In the genomic region with DNA sequence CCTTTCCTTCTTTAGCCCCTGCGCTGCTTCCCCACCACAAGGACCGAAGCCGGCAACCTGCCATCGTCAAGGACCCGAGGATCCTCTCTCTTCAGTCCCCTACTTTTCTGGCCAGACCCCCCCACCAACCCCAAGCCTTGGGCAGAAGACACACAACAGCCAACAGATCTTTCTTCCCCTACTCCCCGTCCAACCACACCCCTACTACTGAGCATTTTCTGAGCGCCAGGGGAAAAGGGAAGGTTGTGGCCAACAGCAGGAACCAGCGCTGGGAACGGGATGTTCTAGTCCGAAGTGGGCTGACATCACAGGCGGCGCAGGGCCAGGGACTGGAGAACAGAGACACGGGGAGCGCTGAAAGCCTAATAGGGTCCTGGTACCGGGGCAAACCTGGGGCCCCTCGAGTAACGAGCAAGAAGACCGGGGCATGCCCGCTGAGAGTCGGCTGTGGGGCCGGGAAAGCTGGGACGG, we compare ENCODE assay signal across 8 cellular contexts. TPM values are rescaled to one million over a fixed set of nuclear protein-coding genes. Genes with fewer than 3 reads are reported as not detected.
DNase-seq lines count a peak whose midpoint lies in the region; ATAC-seq, FAIRE-seq and TF ChIP-seq lines count a peak whose summit lies in the region.

No MANE protein-coding gene starts in this region.

- H2AFZ ChIP-seq in SK-N-SH (ENCODE audit: low read depth) (no peak overlapping the region), H1 (ENCODE audit: low read length) (no peak overlapping the region)

- no peaks in the 10 kb centered on the region for H3K9me2 ChIP-seq in SK-N-SH

- no peak for TF ChIP-seq EP300 in SK-N-SH (IDR thresholded peaks at IDR 0.05; ENCODE audit: borderline replicate concordance in 1 of 2, low read depth in 1 of 2, low read length in 1 of 2)
- TF ChIP-seq EP300 in H1 (IDR thresholded peaks at IDR 0.05; ENCODE audit: borderline replicate concordance in 1 of 2, low read depth in 2 of 2, low read length in 2 of 2): no peak

- peaks cover 17% of the 10 kb centered on the region for H3K23me2 ChIP-seq in H1 (ENCODE audit: low read depth, low read length)

- POLR2A ChIA-PET in SK-N-SH (lab: Yijun Ruan, JAX) (interaction anchor here (0.8 to 2.5 kb wide), 4 partner anchors 12 to 38 kb away, joined by 3 to 19 read pairs (median 4); no protein-coding TSS in a partner anchor), H1 (lab: Charles Lee; ENCODE audit: partially characterized antibody) (interaction anchor here (0.9 to 6.4 kb wide), 10 partner anchors 9 to 39 kb away, joined by 3 to 62 read pairs (median 4); a partner anchor contains a TSS)

- H3K79me1 ChIP-seq in H1 (ENCODE audit: low read depth, low read length): peaks cover 7% of the 10 kb centered on the region; the same call in 1 of the 2 replicates

- H3K27me3 ChIP-seq in SK-N-SH (ENCODE audit: insufficient read depth) (no peaks in the 10 kb centered on the region), H1 (replicated peaks in 1 of 4; ENCODE audit: control insufficient read depth in 3 of 4, extremely low read depth in 1 of 4, insufficient read depth in 3 of 4, low read length in 3 of 4) (no peaks in the 10 kb centered on the region), thymus (ENCODE audit: control insufficient read depth, insufficient read depth) (no peaks in the 10 kb centered on the region)

- 12% methylated on average over 22 of the region's 22 CpGs for WGBS in SK-N-SH (ENCODE audit: low lambda C conversion rate)
- WGBS in H1 (ENCODE audit: extremely low coverage in 1 of 2, insufficient coverage in 1 of 2, insufficient read length in 1 of 2, insufficient replicate concordance in 2 of 2, low coverage in 1 of 2, low lambda C conversion rate in 2 of 2, missing lambda C conversion rate in 1 of 2), 2 experiments: 2% methylated on average over 19 of the region's 22 CpGs; no CpG with 5 or more reads in 1 of the 2 experiments
- 1% methylated on average over 22 of the region's 22 CpGs for WGBS in thymus

- peaks cover 17% of the 10 kb centered on the region for H3F3A ChIP-seq in SK-N-SH (replicated peaks; ENCODE audit: insufficient read depth)

- H3K9ac ChIP-seq in SK-N-SH (peak overlapping the region; percentile 98), H1 (replicated peaks in 1 of 4; ENCODE audit: extremely low read depth in 1 of 4, low read depth in 3 of 4, low read length in 3 of 4) (peak overlapping the region; percentile 43 to 92 (median 73))

- H3K27ac ChIP-seq in SK-N-SH (ENCODE audit: low read depth in 2 of 2, low read length in 1 of 2): peak overlapping the region; percentile 82 to 95
- H3K27ac ChIP-seq in H1 (ENCODE audit: low read depth, low read length): no peak overlapping the region
- H3K27ac ChIP-seq in thymus (ENCODE audit: low read depth): peak overlapping the region; percentile 94

- TF ChIP-seq RAD21 in SK-N-SH (IDR thresholded peaks at IDR 0.05; ENCODE audit: low read length): no peak
- no peak for TF ChIP-seq RAD21 in H1 (IDR thresholded peaks at IDR 0.05 in 1 of 2, conservative IDR thresholded peaks at IDR 0.05 in 1 of 2; ENCODE audit: low read depth in 2 of 2, low read length in 2 of 2)

- peak overlapping the region; percentile 77 to 80 for H3K4me3 ChIP-seq in SK-N-SH (ENCODE audit: low read depth in 2 of 2, low read length in 1 of 2)
- peak overlapping the region; percentile 79 to 93 (median 84) for H3K4me3 ChIP-seq in H1 (ENCODE audit: extremely low read depth in 1 of 4, insufficient read depth in 2 of 4, low read depth in 3 of 4, low read length in 4 of 4)
- peak overlapping the region; percentile 70 for H3K4me3 ChIP-seq in thymus (ENCODE audit: low read length)

- 0 out of 2 replicates have a peak overlapping the region, but pooled peaks have one; percentile 33 for H2AK5ac ChIP-seq in H1 (ENCODE audit: low read depth, low read length)

- no peak for FAIRE-seq in H1 (lab: Jason Lieb, UNC)

- H3K79me2 ChIP-seq in SK-N-SH (ENCODE audit: insufficient read depth) (peaks cover 26% of the 10 kb centered on the region), H1 (ENCODE audit: control insufficient read depth in 1 of 2, insufficient read depth in 2 of 2, low read length in 2 of 2) (peaks cover 0 to 5% of the 10 kb centered on the region in 2 experiments; a peak in 1 of 4 replicates)

- H4K8ac ChIP-seq in H1 (ENCODE audit: extremely low read depth, insufficient read depth, low read length): peak overlapping the region; percentile 40; the same call in 1 of the 2 replicates

- H2BK20ac ChIP-seq in H1 (ENCODE audit: low read length): no peak overlapping the region

- ATAC-seq in HG03442 (IDR thresholded peaks at IDR 0.05; ENCODE audit: unreplicated experiment) (no peak), GM21723 (IDR thresholded peaks at IDR 0.05; ENCODE audit: unreplicated experiment) (no peak)

- no peak overlapping the region for H3K23ac ChIP-seq in H1 (ENCODE audit: insufficient read length)

- no peak for TF ChIP-seq POLR2A in H1 (IDR thresholded peaks at IDR 0.05; ENCODE audit: control extremely low read depth in 1 of 2, low read depth in 2 of 2, low read length in 2 of 2)

- H3K4ac ChIP-seq in H1 (replicated peaks; ENCODE audit: insufficient read length, low read depth, low read length): peak overlapping the region; percentile 36

- peaks cover 4 to 32% of the 10 kb centered on the region in 2 experiments for H3K36me3 ChIP-seq in SK-N-SH (replicated peaks in 1 of 2; ENCODE audit: control insufficient read depth in 1 of 2, insufficient read depth in 2 of 2, low read length in 1 of 2)
- peaks cover 13 to 28% (median 20%) of the 10 kb centered on the region in 4 experiments; a peak in 7 of 8 replicates for H3K36me3 ChIP-seq in H1 (ENCODE audit: control insufficient read depth in 2 of 4, insufficient read depth in 4 of 4, low read length in 3 of 4)
- peaks cover 36% of the 10 kb centered on the region for H3K36me3 ChIP-seq in thymus (ENCODE audit: control insufficient read depth, insufficient read depth)

- no peak overlapping the region for H3K14ac ChIP-seq in H1 (ENCODE audit: insufficient read length)

- CTCF ChIA-PET in SK-N-SH (lab: Yijun Ruan, JAX): interaction anchor here (0.9 to 3.1 kb wide), 6 partner anchors 11 to 33 kb away, joined by 3 to 15 read pairs (median 4); a partner anchor contains a TSS
- CTCF ChIA-PET in H1 (lab: Charles Lee; ENCODE audit: partially characterized antibody): interaction anchor here (0.7 kb wide), 1 partner anchor 161 kb away, joined by 3 read pairs; no protein-coding TSS in a partner anchor

- H4K20me1 ChIP-seq in SK-N-SH (ENCODE audit: insufficient read depth) (peaks cover 9% of the 10 kb centered on the region; the same call in 1 of the 2 replicates), H1 (replicated peaks in 1 of 2; ENCODE audit: control insufficient read depth in 1 of 2, insufficient read depth in 2 of 2, low read length in 2 of 2) (peaks cover 0 to 24% of the 10 kb centered on the region in 2 experiments)

- H3K9me3 ChIP-seq in SK-N-SH (no peaks in the 10 kb centered on the region), H1 (ENCODE audit: insufficient read depth in 2 of 2, low read depth in 1 of 2, low read length in 1 of 2) (no peaks in the 10 kb centered on the region), thymus (ENCODE audit: control insufficient read depth) (no peaks in the 10 kb centered on the region)

- no peak overlapping the region for H2BK120ac ChIP-seq in H1 (replicated peaks; ENCODE audit: low read depth, low read length)

- H3K56ac ChIP-seq in H1 (replicated peaks; ENCODE audit: insufficient read length, low read depth, low read length): no peak overlapping the region

- H4K5ac ChIP-seq in H1 (ENCODE audit: insufficient read length, low read depth, low read length): no peak overlapping the region

- TF ChIP-seq CTCF in SK-N-SH (IDR thresholded peaks at IDR 0.05) (no peak), H1 (IDR thresholded peaks at IDR 0.05; ENCODE audit: control extremely low read depth in 1 of 3, insufficient read depth in 1 of 3, low read depth in 1 of 3, low read length in 3 of 3) (no peak)

- H4K91ac ChIP-seq in H1 (replicated peaks; ENCODE audit: insufficient read length, low read length): no peak overlapping the region

- H3K4me1 ChIP-seq in SK-N-SH (ENCODE audit: control insufficient read depth in 1 of 2, insufficient read depth in 2 of 2, low read depth in 1 of 2, low read length in 1 of 2) (peaks cover 36 to 42% of the 10 kb centered on the region in 2 experiments; a peak in 3 of 4 replicates), H1 (replicated peaks in 1 of 4; ENCODE audit: control insufficient read depth in 3 of 4, insufficient read depth in 4 of 4, low read length in 3 of 4) (peaks cover 12 to 31% (median 19%) of the 10 kb centered on the region in 4 experiments), thymus (ENCODE audit: control insufficient read depth, insufficient read depth, low read length) (peaks cover 37% of the 10 kb centered on the region)

- peak overlapping the region; percentile 60; the same call in 1 of the 2 replicates for H3K18ac ChIP-seq in H1 (ENCODE audit: extremely low read depth, low read length)

- no peak overlapping the region for H2BK15ac ChIP-seq in H1 (ENCODE audit: low read length)

- H2BK12ac ChIP-seq in H1 (ENCODE audit: low read depth, low read length): peak overlapping the region; percentile 68; the same call in 1 of the 2 replicates

- H3K4me2 ChIP-seq in SK-N-SH (peak overlapping the region; percentile 95), H1 (ENCODE audit: insufficient read depth in 1 of 2, low read depth in 2 of 2, low read length in 2 of 2) (peak overlapping the region; percentile 100)

- H2BK5ac ChIP-seq in H1 (ENCODE audit: low read depth, low read length): no peak overlapping the region

- peak; percentile 56 for DNase-seq in stimulated activated CD4-positive, alpha-beta T cell treated with anti-CD3 and anti-CD28 coated beads, Interleukin-15, amount 100 ng/mL, for 24 hours
- no peak for DNase-seq in stimulated activated CD4-positive, alpha-beta T cell treated with anti-CD3 and anti-CD28 coated beads, Interleukin-2, amount 100 ng/mL, for 48 hours
- DNase-seq in SK-N-SH (no peak), H1 (ENCODE audit: low read depth in 1 of 2, low spot score in 2 of 2) (no peak), medulla oblongata (ENCODE audit: extremely low spot score) (peak; percentile 72)

RNA-seq across cellular contexts. Expression of a gene that starts 0.5 kb away (rescaled TPM):
- polyA plus RNA-seq in SK-N-SH (2012; rRNA removed): 32.7 and 56.8 TPM in 2 replicates
- polyA plus RNA-seq in SK-N-SH (2012; cell fraction: cytosol; rRNA removed): 2.7 and 4.0 TPM in 2 replicates
- polyA plus RNA-seq in SK-N-SH (2012; cell fraction: nucleus; rRNA removed): 201 and 297 TPM in 2 replicates
- 38.0 and 39.9 TPM in 2 replicates for total RNA-seq in H1 (2021; fragmentation: NEBNext Ultra II Directional; extraction: Animal tissue kit (Norgen Biotek cat#: 25700))
- 9.6 and 17.3 TPM in 2 replicates for polyA plus RNA-seq in H1 (2011; rRNA removed)
- 5.5 TPM for polyA plus RNA-seq in H1 (2011; cell fraction: cytosol; rRNA removed)
- 50.0 TPM for polyA plus RNA-seq in H1 (2011; cell fraction: nucleus; rRNA removed)
- polyA plus RNA-seq in H1 (2012, experiment 1 of 2): 17.3 to 26.6 TPM (median 24.0 TPM) in 4 replicates
- polyA plus RNA-seq in H1 (2012, experiment 2 of 2): 19.6 TPM
- 14.4 TPM for polyA plus RNA-seq in H1 (2013, experiment 1 of 2)
- 14.0 TPM for polyA plus RNA-seq in H1 (2013, experiment 2 of 2)
- 17.2 and 17.7 TPM in 2 replicates for polyA minus RNA-seq in H1 (2011; rRNA and poly(A)+ RNA removed)
- 17.4 TPM for polyA minus RNA-seq in H1 (2011; cell fraction: cytosol; rRNA and poly(A)+ RNA removed)
- 26.4 TPM for polyA minus RNA-seq in H1 (2011; cell fraction: nucleus; rRNA and poly(A)+ RNA removed)
- polyA plus RNA-seq in thymus: 71.9 TPM

RNA-seq across cellular contexts. Expression of a gene that starts 11.1 kb away (rescaled TPM):
- 42.0 and 43.4 TPM in 2 replicates for polyA plus RNA-seq in SK-N-SH (2012; rRNA removed)
- polyA plus RNA-seq in SK-N-SH (2012; cell fraction: cytosol; rRNA removed): 39.1 and 45.5 TPM in 2 replicates
- 81.4 and 130 TPM in 2 replicates for polyA plus RNA-seq in SK-N-SH (2012; cell fraction: nucleus; rRNA removed)
- total RNA-seq in H1 (2021; fragmentation: NEBNext Ultra II Directional; extraction: Animal tissue kit (Norgen Biotek cat#: 25700)): 19.0 and 20.5 TPM in 2 replicates
- 19.3 and 25.2 TPM in 2 replicates for polyA plus RNA-seq in H1 (2011; rRNA removed)
- polyA plus RNA-seq in H1 (2011; cell fraction: cytosol; rRNA removed): 20.4 TPM
- 33.7 TPM for polyA plus RNA-seq in H1 (2011; cell fraction: nucleus; rRNA removed)
- 26.5 to 28.0 TPM (median 26.9 TPM) in 4 replicates for polyA plus RNA-seq in H1 (2012, experiment 1 of 2)
- polyA plus RNA-seq in H1 (2012, experiment 2 of 2): 28.6 TPM
- polyA plus RNA-seq in H1 (2013, experiment 1 of 2): 27.3 TPM
- 25.2 TPM for polyA plus RNA-seq in H1 (2013, experiment 2 of 2)
- polyA minus RNA-seq in H1 (2011; rRNA and poly(A)+ RNA removed): 5.5 and 6.8 TPM in 2 replicates
- polyA minus RNA-seq in H1 (2011; cell fraction: cytosol; rRNA and poly(A)+ RNA removed): 5.7 TPM
- 16.5 TPM for polyA minus RNA-seq in H1 (2011; cell fraction: nucleus; rRNA and poly(A)+ RNA removed)
- polyA plus RNA-seq in thymus: 73.9 TPM

RNA-seq across cellular contexts. Expression of a gene that starts 24.5 kb away (rescaled TPM):
- 18.6 and 19.2 TPM in 2 replicates for polyA plus RNA-seq in SK-N-SH (2012; rRNA removed)
- 16.7 and 17.7 TPM in 2 replicates for polyA plus RNA-seq in SK-N-SH (2012; cell fraction: cytosol; rRNA removed)
- 16.7 and 21.4 TPM in 2 replicates for polyA plus RNA-seq in SK-N-SH (2012; cell fraction: nucleus; rRNA removed)
- total RNA-seq in H1 (2021; fragmentation: NEBNext Ultra II Directional; extraction: Animal tissue kit (Norgen Biotek cat#: 25700)): 17.3 and 17.9 TPM in 2 replicates
- 21.4 and 21.5 TPM in 2 replicates for polyA plus RNA-seq in H1 (2011; rRNA removed)
- polyA plus RNA-seq in H1 (2011; cell fraction: cytosol; rRNA removed): 16.0 TPM
- 16.9 TPM for polyA plus RNA-seq in H1 (2011; cell fraction: nucleus; rRNA removed)
- polyA plus RNA-seq in H1 (2012, experiment 1 of 2): 8.9 to 12.0 TPM (median 9.6 TPM) in 4 replicates
- 8.0 TPM for polyA plus RNA-seq in H1 (2012, experiment 2 of 2)
- polyA plus RNA-seq in H1 (2013, experiment 1 of 2): 9.6 TPM
- 10.3 TPM for polyA plus RNA-seq in H1 (2013, experiment 2 of 2)
- polyA minus RNA-seq in H1 (2011; rRNA and poly(A)+ RNA removed): 37.4 and 44.0 TPM in 2 replicates
- polyA minus RNA-seq in H1 (2011; cell fraction: cytosol; rRNA and poly(A)+ RNA removed): 34.1 TPM
- 181 TPM for polyA minus RNA-seq in H1 (2011; cell fraction: nucleus; rRNA and poly(A)+ RNA removed)
- polyA plus RNA-seq in thymus: 21.3 TPM

RNA-seq across cellular contexts. Expression of a gene that starts 27.8 kb away (rescaled TPM):
- polyA plus RNA-seq in SK-N-SH (2012; rRNA removed) (0.71 and 1.2 TPM in 2 replicates), H1 (2011; rRNA removed) (0.20 and 0.55 TPM in 2 replicates), thymus (0.75 TPM)
- polyA plus RNA-seq in SK-N-SH (2012; cell fraction: cytosol; rRNA removed): 0.42 and 0.67 TPM in 2 replicates
- polyA plus RNA-seq in SK-N-SH (2012; cell fraction: nucleus; rRNA removed): 7.3 and 13.8 TPM in 2 replicates
- 0.32 and 0.69 TPM in 2 replicates for total RNA-seq in H1 (2021; fragmentation: NEBNext Ultra II Directional; extraction: Animal tissue kit (Norgen Biotek cat#: 25700))
- polyA plus RNA-seq in H1 (2011; cell fraction: cytosol; rRNA removed): 0.30 TPM
- 1.2 TPM for polyA plus RNA-seq in H1 (2011; cell fraction: nucleus; rRNA removed)
- 0.23 to 0.66 TPM (median 0.48 TPM) in 4 replicates for polyA plus RNA-seq in H1 (2012, experiment 1 of 2)
- polyA plus RNA-seq in H1 (2012, experiment 2 of 2): 0.22 TPM
- polyA plus RNA-seq in H1 (2013, experiment 1 of 2): 0.41 TPM
- polyA plus RNA-seq in H1 (2013, experiment 2 of 2): 0.15 TPM
- polyA minus RNA-seq in H1 (2011; rRNA and poly(A)+ RNA removed): 0.09 TPM in 1 of 2 replicates, not detected in the other
- polyA minus RNA-seq in H1 (2011; cell fraction: cytosol; rRNA and poly(A)+ RNA removed): not detected
- polyA minus RNA-seq in H1 (2011; cell fraction: nucleus; rRNA and poly(A)+ RNA removed): not detected

RNA-seq across cellular contexts. Expression of a gene that starts 33.4 kb away (rescaled TPM):
- polyA plus RNA-seq in SK-N-SH (2012; rRNA removed) (0.13 and 0.46 TPM in 2 replicates), H1 (2011; rRNA removed) (0.26 and 0.55 TPM in 2 replicates), thymus (1.2 TPM)
- polyA plus RNA-seq in SK-N-SH (2012; cell fraction: cytosol; rRNA removed): 0.15 and 0.18 TPM in 2 replicates
- polyA plus RNA-seq in SK-N-SH (2012; cell fraction: nucleus; rRNA removed): 0.56 and 0.58 TPM in 2 replicates
- not detected in 2 replicates for total RNA-seq in H1 (2021; fragmentation: NEBNext Ultra II Directional; extraction: Animal tissue kit (Norgen Biotek cat#: 25700))
- polyA plus RNA-seq in H1 (2011; cell fraction: cytosol; rRNA removed): 0.17 TPM
- polyA plus RNA-seq in H1 (2011; cell fraction: nucleus; rRNA removed): 0.40 TPM
- 0.17 to 0.50 TPM (median 0.31 TPM) in 4 replicates for polyA plus RNA-seq in H1 (2012, experiment 1 of 2)
- 0.16 TPM for polyA plus RNA-seq in H1 (2012, experiment 2 of 2)
- polyA plus RNA-seq in H1 (2013, experiment 1 of 2): 0.34 TPM
- 0.07 TPM for polyA plus RNA-seq in H1 (2013, experiment 2 of 2)
- 0.09 and 0.27 TPM in 2 replicates for polyA minus RNA-seq in H1 (2011; rRNA and poly(A)+ RNA removed)
- polyA minus RNA-seq in H1 (2011; cell fraction: cytosol; rRNA and poly(A)+ RNA removed): not detected
- not detected for polyA minus RNA-seq in H1 (2011; cell fraction: nucleus; rRNA and poly(A)+ RNA removed)

Comparison
In these comparisons a context has a peak if more than half of its experiments do, and no peak if none do; other contexts are left out.
1. DNase-seq: peak in stimulated activated CD4-positive, alpha-beta T cell treated with anti-CD3 and anti-CD28 coated beads, Interleukin-15, amount 100 ng/mL, for 24 hours (single experiment) and medulla oblongata (single experiment); none in stimulated activated CD4-positive, alpha-beta T cell treated with anti-CD3 and anti-CD28 coated beads, Interleukin-2, amount 100 ng/mL, for 48 hours (0 of 2), SK-N-SH (single experiment) and H1 (0 of 2).
2. Peak in every context shown above with its lines, with median percentiles within 50 percentile points of each other: H3K4me3 ChIP-seq.